ENCODE assay signal across 30 cellular contexts in the genomic region with DNA sequence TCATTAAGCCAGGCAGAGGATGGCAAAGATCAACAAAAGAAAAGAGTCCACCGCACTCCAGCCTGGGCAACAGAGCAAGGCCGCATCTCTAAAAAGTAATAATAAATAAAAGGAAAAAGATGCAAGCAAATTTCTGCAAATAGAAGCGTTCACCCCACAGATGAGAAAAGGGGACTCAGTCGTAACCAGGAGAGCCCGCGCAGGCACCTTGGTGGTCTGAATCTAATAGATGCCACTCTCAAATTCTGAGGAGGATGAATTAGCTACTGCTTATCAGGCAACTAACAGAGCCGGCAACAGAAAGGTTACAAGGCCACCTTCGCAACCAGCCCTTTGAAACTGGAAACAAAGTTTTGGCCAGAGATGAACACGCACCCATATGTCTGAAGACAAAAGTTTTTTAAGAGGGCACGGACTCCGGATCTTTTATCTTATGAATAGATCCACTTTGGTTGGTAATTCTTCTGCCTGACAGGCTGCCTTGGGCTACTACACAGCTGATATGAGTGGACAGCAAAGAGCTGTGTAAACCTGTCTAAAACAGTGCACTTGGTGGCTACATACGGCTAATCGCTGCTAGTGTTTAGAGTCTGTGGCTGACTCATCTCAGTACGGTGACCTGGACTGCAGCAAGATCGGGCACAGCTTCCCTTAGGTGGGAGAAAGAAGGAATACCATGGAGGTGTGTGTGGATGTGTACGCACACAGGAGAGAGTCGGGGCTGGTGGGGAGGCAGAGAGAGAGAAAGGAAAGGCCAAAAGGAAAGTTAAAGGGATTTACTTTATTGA. TPM values are rescaled to one million over a fixed set of nuclear protein-coding genes. Genes with fewer than 3 reads are reported as not detected.
DNase-seq lines count a peak whose midpoint lies in the region; ATAC-seq, FAIRE-seq and TF ChIP-seq lines count a peak whose summit lies in the region.
"Had no signal": no experiment of that assay in that cellular context is flagged by ENCODE, and none has a peak within 500 bp of the region (broad histone marks: within the 10 kb centered on the region; RNA-seq: fewer than 3 reads in every experiment).

No MANE protein-coding gene starts in this region.

- H3K27me3 ChIP-seq in bronchial epithelial cell (ENCODE audit: control insufficient read depth, insufficient read depth, low read length) = no peaks in the 10 kb centered on the region
- H3K27me3 ChIP-seq: cardiac muscle cell, colonic mucosa, esophagus muscularis mucosa, hepatocyte, right atrium auricular region, spleen, tibial nerve had no signal

- no peak for FAIRE-seq in bronchial epithelial cell (lab: Jason Lieb, UNC)
- FAIRE-seq: G401.6, HTR-8/SVneo had no signal

- H3K4me3 ChIP-seq in bronchial epithelial cell (ENCODE audit: low read depth, low read length) = no peak overlapping the region
- H3K4me3 ChIP-seq: cardiac muscle cell, colonic mucosa, esophagus muscularis mucosa, HAP-1, hepatocyte, right atrium auricular region, spleen, tibial nerve had no signal

- H3K36me3 ChIP-seq in bronchial epithelial cell (ENCODE audit: control insufficient read depth, insufficient read depth, low read length) = no peaks in the 10 kb centered on the region
- H3K36me3 ChIP-seq: cardiac muscle cell, colonic mucosa, HAP-1, right atrium auricular region, tibial nerve had no signal

- DNase-seq in Daoy (ENCODE audit: low read depth) (peak; percentile 23), HPDE6-E6E7 (ENCODE audit: extremely low spot score) (peak; percentile 31), bronchial epithelial cell (ENCODE audit: low read depth) (peak; percentile 51), mesenteric fat pad (ENCODE audit: low spot score) (peak; percentile 20), HuH-7 (ENCODE audit: low spot score) (no peak), GOT3 (lab: John Stamatoyannopoulos, UW) (no peak)
- DNase-seq: activated CD4-positive, alpha-beta T cell treated with anti-CD3 and anti-CD28 coated beads, Interleukin-2, amount 50 U/mL, for 4 hours; activated naive CD4-positive, alpha-beta T cell treated with anti-CD3 and anti-CD28 coated beads, Interleukin-2, amount 50 U/mL, for 16 hours; amniotic stem cell; colonic mucosa; DMS153; effector memory CD4-positive, alpha-beta T cell; foreskin melanocyte; left ventricle myocardium superior; MV-4-11; naive thymus-derived CD8-positive, alpha-beta T cell; NCI-H146; NCI-H446; NCI-H774; spleen; T-helper 9 cell had no signal

- ATAC-seq in GM18861 (IDR thresholded peaks at IDR 0.05; ENCODE audit: unreplicated experiment) = no peak
- ATAC-seq: naive thymus-derived CD8-positive, alpha-beta T cell had no signal

- no peak for TF ChIP-seq CTCF in bronchial epithelial cell (IDR thresholded peaks at IDR 0.05; ENCODE audit: insufficient read depth, low read length, severe bottlenecking)

RNA-seq across cellular contexts. Expression of a gene that starts 32.9 kb away (rescaled TPM):
- 21.3 and 33.2 TPM in 2 replicates for total RNA-seq in Daoy (2014; rRNA removed; shearing (Covaris generic))
- total RNA-seq in bronchial epithelial cell = 2.9 and 7.2 TPM in 2 replicates
- total RNA-seq in mesenteric fat pad = 92.3 TPM

Comparison
In these comparisons a context has a peak if more than half of its experiments do, and no peak if none do; other contexts are left out.
1. DNase-seq: peak in Daoy (single experiment), HPDE6-E6E7 (single experiment), bronchial epithelial cell (single experiment) and mesenteric fat pad (single experiment); none in HuH-7 (single experiment) and GOT3 (single experiment).